Comparison of ENCODE assay signal across 8 cellular contexts in the genomic region with DNA sequence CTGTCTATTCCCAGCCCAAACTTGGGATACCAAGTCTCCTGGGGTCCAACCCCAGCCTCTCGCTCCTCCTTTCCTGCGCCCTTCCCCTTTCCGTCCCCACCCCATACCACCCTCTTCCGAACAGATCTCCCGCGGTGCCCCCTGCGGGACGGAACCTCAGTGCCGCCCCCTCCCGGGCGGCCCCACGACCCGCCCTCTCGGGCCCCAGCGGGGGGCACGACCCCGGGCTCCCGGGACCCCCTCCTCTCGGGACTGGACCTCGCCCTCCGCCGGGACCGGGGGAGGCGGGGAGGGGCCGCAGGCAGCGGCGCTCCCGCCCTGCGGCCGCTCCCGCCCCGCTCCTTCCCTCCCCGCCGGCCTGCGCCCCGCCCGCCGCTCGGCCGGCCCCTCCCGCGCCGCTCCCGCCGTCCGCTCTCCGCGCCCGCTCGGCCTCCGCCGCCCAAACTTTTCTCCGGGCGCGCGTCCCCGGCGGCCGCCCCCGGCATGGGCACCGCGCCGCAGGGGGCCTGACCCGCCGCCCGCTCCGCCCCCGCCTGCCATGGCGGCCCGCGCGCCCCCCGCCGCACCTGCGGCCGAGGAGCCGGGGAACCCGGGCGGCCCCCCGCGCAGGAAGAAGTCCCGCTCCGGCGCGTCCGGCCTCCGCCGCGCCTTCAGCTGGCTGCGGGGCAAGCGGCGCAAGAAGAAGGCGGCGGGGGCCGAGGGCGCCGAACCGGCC. TPM values are rescaled to one million over a fixed set of nuclear protein-coding genes. Genes with fewer than 3 reads are reported as not detected.
DNase-seq lines count a peak whose midpoint lies in the region; ATAC-seq, FAIRE-seq and TF ChIP-seq lines count a peak whose summit lies in the region.

No MANE protein-coding gene starts in this region.

- no peak for DNase-seq in CD8-positive, alpha-beta memory T cell
- DNase-seq in HTR-8/SVneo (ENCODE audit: insufficient read length, low spot score) (peak; percentile 55), GM12878 (ENCODE audit: low read depth, low spot score) (no peak), iPS-NIHi7 (ENCODE audit: extremely low spot score) (peak; percentile 66), NCI-H1436 treated with DMSO at 0.1 percent for 48 hours (lab: John Stamatoyannopoulos, UW) (no peak), DMS114 treated with DMSO at 0.1 percent for 48 hours (lab: John Stamatoyannopoulos, UW; ENCODE audit: unreplicated experiment) (no peak)

- no peak for FAIRE-seq in HTR-8/SVneo (lab: Jason Lieb, UNC)
- no peak for FAIRE-seq in GM12878 (lab: Jason Lieb, UNC)

- no peak for TF ChIP-seq EP300 in GM12878 (IDR thresholded peaks at IDR 0.05; ENCODE audit: borderline replicate concordance in 1 of 2, control insufficient read depth in 1 of 2, low read depth in 2 of 2, low read length in 2 of 2)

- peak overlapping the region; percentile 60 for H3K4me2 ChIP-seq in GM12878 (ENCODE audit: control insufficient read depth, insufficient read depth)

- no peaks in the 10 kb centered on the region for H4K20me1 ChIP-seq in GM12878 (ENCODE audit: control insufficient read depth, insufficient read depth)

- H3K79me2 ChIP-seq in GM12878 (ENCODE audit: control insufficient read depth, insufficient read depth, low read length), result no peaks in the 10 kb centered on the region

- peak overlapping the region; percentile 12 for H3K4me3 ChIP-seq in CD8-positive, alpha-beta memory T cell (ENCODE audit: low read length)
- peak overlapping the region; percentile 57; the same call in 1 of the 2 replicates for H3K4me3 ChIP-seq in GM12878

- intact Hi-C loops in GM12878 (cut with micrococcal nuclease; ENCODE audit: unreplicated experiment), result no loop called here

- no peak overlapping the region for H2AFZ ChIP-seq in GM12878 (ENCODE audit: control insufficient read depth, low read depth, low read length)

- H3K27me3 ChIP-seq in CD8-positive, alpha-beta memory T cell (ENCODE audit: insufficient read depth, low read length, poor library complexity, severe bottlenecking), result peaks cover 10% of the 10 kb centered on the region
- H3K27me3 ChIP-seq in GM12878 (replicated peaks in 1 of 2; ENCODE audit: control insufficient read depth in 2 of 2, insufficient read depth in 2 of 2, low read length in 1 of 2), result peaks cover 5 to 11% of the 10 kb centered on the region in 2 experiments

- SMC1A ChIA-PET in GM12878 (lab: Charles Lee; ENCODE audit: uncharacterized antibody, unreplicated experiment), result no interaction called here

- TF ChIP-seq POLR2A in GM12878 (IDR thresholded peaks at IDR 0.05; ENCODE audit: low read depth, low read length), result no peak

- peaks cover 8 to 25% of the 10 kb centered on the region in 2 donors for H3K27me3 Mint-ChIP-seq in CD8-positive, alpha-beta memory T cell
- H3K27me3 Mint-ChIP-seq in stimulated activated naive CD8-positive, alpha-beta T cell treated with anti-CD3 and anti-CD28 coated beads, Interleukin-15, Interleukin-2, amounts not matched to agents 100 ng/mL and 50 ng/mL, for 24 hours, result peaks cover 17% of the 10 kb centered on the region

- ATAC-seq in GM12878 (peak; percentile 73), HG02610 (IDR thresholded peaks at IDR 0.05; ENCODE audit: unreplicated experiment) (no peak)

- in situ Hi-C loops in GM12878 (cut with MboI), result no loop called here

- TF ChIP-seq RAD21 in GM12878 (IDR thresholded peaks at IDR 0.05; ENCODE audit: insufficient read depth, low read depth, low read length), result no peak

- H3K9ac ChIP-seq in GM12878 (ENCODE audit: control insufficient read depth, insufficient read depth, low read length), result 0 out of 2 replicates have a peak overlapping the region, but pooled peaks have one; percentile 10

- H3K4me1 Mint-ChIP-seq in CD8-positive, alpha-beta memory T cell, result peaks cover 0 to 4% (median 3%) of the 10 kb centered on the region in 3 donors
- H3K4me1 Mint-ChIP-seq in stimulated activated naive CD8-positive, alpha-beta T cell treated with anti-CD3 and anti-CD28 coated beads, Interleukin-15, Interleukin-2, amounts not matched to agents 100 ng/mL and 50 ng/mL, for 24 hours (ENCODE audit: low read depth), result no peaks in the 10 kb centered on the region

- peak in 2 of 3 experiments; percentile 21 to 27; a peak in 4 of 6 replicates for TF ChIP-seq CTCF in GM12878 (IDR thresholded peaks at IDR 0.05 in 2 of 3, conservative IDR thresholded peaks at IDR 0.05 in 1 of 3; ENCODE audit: control insufficient read depth in 2 of 3, extremely low read depth in 1 of 3, insufficient read depth in 1 of 3, low read depth in 3 of 3, low read length in 3 of 3)

- H3K36me3 ChIP-seq in CD8-positive, alpha-beta memory T cell (ENCODE audit: insufficient read depth, low read length), result no peaks in the 10 kb centered on the region
- no peaks in the 10 kb centered on the region for H3K36me3 ChIP-seq in GM12878 (ENCODE audit: control insufficient read depth in 2 of 2, insufficient read depth in 2 of 2, low read length in 1 of 2)

- 4% methylated on average over 17 of the region's 98 CpGs for WGBS in GM12878 (ENCODE audit: insufficient coverage, insufficient replicate concordance, low lambda C conversion rate, missing lambda C conversion rate)

- H3K9me3 Mint-ChIP-seq in CD8-positive, alpha-beta memory T cell, result no peaks in the 10 kb centered on the region
- H3K9me3 Mint-ChIP-seq in stimulated activated naive CD8-positive, alpha-beta T cell treated with anti-CD3 and anti-CD28 coated beads, Interleukin-15, Interleukin-2, amounts not matched to agents 100 ng/mL and 50 ng/mL, for 24 hours, result no peaks in the 10 kb centered on the region

- CTCF ChIA-PET in CD8-positive, alpha-beta memory T cell (lab: Charles Lee), result no interaction called here
- CTCF ChIA-PET in GM12878 (lab: Yijun Ruan, JAX), result interaction anchor here (0.6 kb wide), 1 partner anchor 37 kb away, joined by 3 read pairs; no protein-coding TSS in a partner anchor

- peaks cover 5% of the 10 kb centered on the region for H3K4me1 ChIP-seq in CD8-positive, alpha-beta memory T cell (ENCODE audit: insufficient read depth, low read length)
- no peaks in the 10 kb centered on the region for H3K4me1 ChIP-seq in GM12878 (ENCODE audit: control insufficient read depth, insufficient read depth, low read length)

- H3K27ac Mint-ChIP-seq in CD8-positive, alpha-beta memory T cell, result no peak overlapping the region
- no peak overlapping the region for H3K27ac Mint-ChIP-seq in stimulated activated naive CD8-positive, alpha-beta T cell treated with anti-CD3 and anti-CD28 coated beads, Interleukin-15, Interleukin-2, amounts not matched to agents 100 ng/mL and 50 ng/mL, for 24 hours

- H3K9me3 ChIP-seq in CD8-positive, alpha-beta memory T cell (ENCODE audit: low read length), result no peaks in the 10 kb centered on the region
- no peaks in the 10 kb centered on the region for H3K9me3 ChIP-seq in GM12878 (replicated peaks; ENCODE audit: control insufficient read depth, insufficient read depth, low read length)

- H3K36me3 Mint-ChIP-seq in CD8-positive, alpha-beta memory T cell, result no peaks in the 10 kb centered on the region
- no peaks in the 10 kb centered on the region for H3K36me3 Mint-ChIP-seq in stimulated activated naive CD8-positive, alpha-beta T cell treated with anti-CD3 and anti-CD28 coated beads, Interleukin-15, Interleukin-2, amounts not matched to agents 100 ng/mL and 50 ng/mL, for 24 hours (ENCODE audit: low read depth)

- peak overlapping the region; percentile 61 for H3K27ac ChIP-seq in CD8-positive, alpha-beta memory T cell (ENCODE audit: low read depth, low read length)
- H3K27ac ChIP-seq in GM12878 (ENCODE audit: control insufficient read depth, insufficient read depth), result no peak overlapping the region

- POLR2A ChIA-PET in CD8-positive, alpha-beta memory T cell (lab: Charles Lee), result no interaction called here
- POLR2A ChIA-PET in GM12878 (lab: Charles Lee), result no interaction called here

- BruUV-seq in GM12878 (replicated peaks; lab: Mats Ljungman, UMichigan), result no TSS peak

- H3K4me3 Mint-ChIP-seq in CD8-positive, alpha-beta memory T cell, result peak overlapping the region; percentile 27 to 81 (median 77)
- peak overlapping the region; percentile 73 for H3K4me3 Mint-ChIP-seq in stimulated activated naive CD8-positive, alpha-beta T cell treated with anti-CD3 and anti-CD28 coated beads, Interleukin-15, Interleukin-2, amounts not matched to agents 100 ng/mL and 50 ng/mL, for 24 hours

- RAD21 ChIA-PET in GM12878 (lab: Charles Lee; ENCODE audit: unreplicated experiment), result no interaction called here

TF ChIP-seq in GM12878, 131 proteins besides CTCF, POLR2A, EP300 and RAD21:
- TF ChIP-seq TBL1XR1 (IDR thresholded peaks at IDR 0.05; ENCODE audit: low read depth, low read length), result no peak
- TF ChIP-seq IKZF2 (IDR thresholded peaks at IDR 0.05), result 0 out of 4 replicates have a peak, but pooled peaks of 1 of the 2 experiments have one; percentile 38
- TF ChIP-seq SUZ12 (IDR thresholded peaks at IDR 0.05; ENCODE audit: unreplicated experiment), result peak; percentile 59
- peak; percentile 34; the same call in 1 of the 2 replicates for TF ChIP-seq IKZF1 (conservative IDR thresholded peaks at IDR 0.05)
- TF ChIP-seq NR2F1 (conservative IDR thresholded peaks at IDR 0.05), result 0 out of 2 replicates have a peak, but pooled peaks have one; percentile 34

RNA-seq across cellular contexts. Expression of gene SYNC, which starts 39.0 kb away (rescaled TPM):
- not detected for total RNA-seq in CD8-positive, alpha-beta memory T cell
- polyA plus RNA-seq in CD8-positive, alpha-beta memory T cell, result not detected
- total RNA-seq in GM12878 (2013; cell fraction: nucleolus; rRNA removed), result 1.8 TPM in 1 of 2 replicates, not detected in the other
- total RNA-seq in GM12878 (2014; rRNA removed), result 0.27 TPM in 1 of 2 replicates, not detected in the other
- total RNA-seq in GM12878 (2014; rRNA removed; fragmentation: Illumina TruSeq; extraction: Trizol), result 0.04 TPM in 1 of 2 replicates, not detected in the other
- total RNA-seq in GM12878 (2021), result not detected in 2 replicates
- polyA plus RNA-seq in GM12878 (2011; ENCODE audit: low read depth), result not detected
- 0.05 TPM in 1 of 2 replicates, not detected in the other for polyA plus RNA-seq in GM12878 (2011; rRNA removed)
- polyA plus RNA-seq in GM12878 (2011; cell fraction: cytosol; rRNA removed), result not detected in 2 replicates
- polyA plus RNA-seq in GM12878 (2011; cell fraction: nucleus; rRNA removed), result not detected in 2 replicates
- polyA plus RNA-seq in GM12878 (2012), result not detected in 2 replicates
- polyA plus RNA-seq in GM12878 (2014; fragmentation: Illumina TruSeq; extraction: Trizol), result 0.05 TPM in 1 of 2 replicates, not detected in the other
- not detected for polyA plus RNA-seq in GM12878 (2014; fragmentation: Nextera tagmentation; extraction: Ambion mirVana)
- not detected in 2 replicates for polyA plus RNA-seq in GM12878 (2014; rRNA removed)
- under 1 TPM in 1 of 2 experiments, not detected in 1; 0.12 TPM for polyA plus RNA-seq in GM12878 (2016; fragmentation: Nextera tagmentation; extraction: Ambion mirVana)
- polyA minus RNA-seq in GM12878 (2011; rRNA and poly(A)+ RNA removed), result not detected in 2 replicates
- not detected in 2 replicates for polyA minus RNA-seq in GM12878 (2011; cell fraction: cytosol; rRNA and poly(A)+ RNA removed)
- polyA minus RNA-seq in GM12878 (2011; cell fraction: nucleus; rRNA and poly(A)+ RNA removed), result not detected in 2 replicates

Comparison
In these comparisons a context has a peak if more than half of its experiments do, and no peak if none do; other contexts are left out.
1. DNase-seq: peak in HTR-8/SVneo (single experiment) and iPS-NIHi7 (single experiment); none in CD8-positive, alpha-beta memory T cell (0 of 5), GM12878 (single experiment), NCI-H1436 treated with DMSO at 0.1 percent for 48 hours (single experiment) and DMS114 treated with DMSO at 0.1 percent for 48 hours (single experiment).